8 cellular contexts compared by ENCODE assay signal in the genomic region with DNA sequence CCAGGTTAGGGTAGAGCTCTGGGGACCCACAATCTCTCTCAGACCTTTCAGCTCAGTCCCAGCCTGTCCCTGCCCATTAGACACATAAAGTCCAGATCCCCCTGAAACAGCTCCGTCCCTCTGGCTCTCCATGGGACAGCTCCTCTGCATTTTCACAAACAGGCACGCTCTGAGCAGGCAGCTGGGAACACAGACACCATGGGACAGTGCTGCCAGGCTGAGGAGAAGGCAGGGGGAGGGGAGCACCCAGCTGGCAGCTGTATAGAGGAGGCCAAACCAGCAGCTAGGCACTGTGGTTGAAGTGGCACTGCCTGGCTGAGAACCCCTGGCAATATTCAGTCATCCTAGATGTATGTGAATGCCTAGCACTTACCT. TPM values are rescaled to one million over a fixed set of nuclear protein-coding genes. Genes with fewer than 3 reads are reported as not detected.
A peak's percentile ranks its signal among the peaks of the same experiment; 100 is the strongest.
DNase-seq lines count a peak whose midpoint lies in the region; ATAC-seq, FAIRE-seq and TF ChIP-seq lines count a peak whose summit lies in the region.

No MANE protein-coding gene starts in this region.

- H3K4me3 ChIP-seq in thoracic aorta: peak overlapping the region; percentile 83

- no peak for DNase-seq in activated CD4-positive, alpha-beta T cell treated with anti-CD3 and anti-CD28 coated beads, Interleukin-2, amount 10 ng/mL, durations not matched to agents 24 days and 14 days
- DNase-seq in activated CD4-positive, alpha-beta T cell treated with anti-CD3 and anti-CD28 coated beads for 1 hour: no peak
- DNase-seq in left lobe of liver (ENCODE audit: low spot score) (no peak), thoracic aorta (ENCODE audit: low spot score) (no peak), HK-2 (ENCODE audit: unreplicated experiment) (no peak), H54 (ENCODE audit: insufficient read length, low spot score) (no peak), middle frontal gyrus (ENCODE audit: extremely low spot score, low spot score) (no peak)

- no peaks in the 10 kb centered on the region for H3K9me3 Mint-ChIP-seq in activated CD4-positive, alpha-beta T cell treated with anti-CD3 and anti-CD28 coated beads, Interleukin-2, amount 10 ng/mL, durations not matched to agents 24 days and 14 days
- no peaks in the 10 kb centered on the region for H3K9me3 Mint-ChIP-seq in activated naive CD8-positive, alpha-beta T cell (ENCODE audit: low read depth)

- ATAC-seq in left lobe of liver (peak; percentile 3), thoracic aorta (ENCODE audit: insufficient number of reproducible peaks, low FRiP score, low read depth) (no peak)

- H3K4me1 ChIP-seq in thoracic aorta (ENCODE audit: control insufficient read depth in 1 of 2, low read depth in 2 of 2): peaks cover 39 to 54% of the 10 kb centered on the region in 2 donors

- peak overlapping the region; percentile 85 for H3K4me3 Mint-ChIP-seq in activated CD4-positive, alpha-beta T cell treated with anti-CD3 and anti-CD28 coated beads, Interleukin-2, amount 10 ng/mL, durations not matched to agents 24 days and 14 days
- peak overlapping the region; percentile 90 for H3K4me3 Mint-ChIP-seq in activated naive CD8-positive, alpha-beta T cell

- H3K4me1 Mint-ChIP-seq in activated CD4-positive, alpha-beta T cell treated with anti-CD3 and anti-CD28 coated beads, Interleukin-2, amount 10 ng/mL, durations not matched to agents 24 days and 14 days: peaks cover 58% of the 10 kb centered on the region
- H3K4me1 Mint-ChIP-seq in activated naive CD8-positive, alpha-beta T cell (ENCODE audit: low read depth): peaks cover 68% of the 10 kb centered on the region

- peaks cover 30% of the 10 kb centered on the region for H3K36me3 Mint-ChIP-seq in activated CD4-positive, alpha-beta T cell treated with anti-CD3 and anti-CD28 coated beads, Interleukin-2, amount 10 ng/mL, durations not matched to agents 24 days and 14 days (ENCODE audit: low read depth)
- H3K36me3 Mint-ChIP-seq in activated naive CD8-positive, alpha-beta T cell: peaks cover 2% of the 10 kb centered on the region

- no peak for TF ChIP-seq POLR2A in H54 (IDR thresholded peaks at IDR 0.05; ENCODE audit: low read depth, low read length)

- no peak for TF ChIP-seq CTCF in thoracic aorta (IDR thresholded peaks at IDR 0.05)

- intact Hi-C loops in activated CD4-positive, alpha-beta T cell treated with anti-CD3 and anti-CD28 coated beads, Interleukin-2, amount 10 ng/mL, durations not matched to agents 24 days and 14 days (cut with micrococcal nuclease): loop anchor here (5.0 kb wide), 1 partner anchor 68 kb away; the partner anchor contains the start of gene EPHX1

- no peaks in the 10 kb centered on the region for H3K27me3 ChIP-seq in thoracic aorta (replicated peaks; ENCODE audit: insufficient read depth)

- H3K36me3 ChIP-seq in thoracic aorta: peaks cover 5% of the 10 kb centered on the region

- peak overlapping the region; percentile 64 for H3K27ac Mint-ChIP-seq in activated CD4-positive, alpha-beta T cell treated with anti-CD3 and anti-CD28 coated beads, Interleukin-2, amount 10 ng/mL, durations not matched to agents 24 days and 14 days
- peak overlapping the region; percentile 12 for H3K27ac Mint-ChIP-seq in activated naive CD8-positive, alpha-beta T cell

- H3K27ac ChIP-seq in thoracic aorta: peak overlapping the region; percentile 92 to 95

- no peak for FAIRE-seq in H54 (lab: Jason Lieb, UNC)

- peaks cover 8% of the 10 kb centered on the region for H3K27me3 Mint-ChIP-seq in activated CD4-positive, alpha-beta T cell treated with anti-CD3 and anti-CD28 coated beads, Interleukin-2, amount 10 ng/mL, durations not matched to agents 24 days and 14 days
- no peaks in the 10 kb centered on the region for H3K27me3 Mint-ChIP-seq in activated naive CD8-positive, alpha-beta T cell

- H3K9me3 ChIP-seq in thoracic aorta: no peaks in the 10 kb centered on the region

RNA-seq across cellular contexts. Expression of gene TMEM63A, which starts 2.0 kb away (rescaled TPM):
- 23.0 and 28.5 TPM in 2 replicates for total RNA-seq in activated CD4-positive, alpha-beta T cell treated with anti-CD3 and anti-CD28 coated beads, Interleukin-2, amount 10 ng/mL, durations not matched to agents 24 days and 14 days
- total RNA-seq in left lobe of liver (69.1 TPM), thoracic aorta (100 to 1,000 TPM in 1 of 2 donors, 10 to 100 TPM in 1; 75.1 to 105 TPM)

RNA-seq across cellular contexts. Expression of gene LEFTY1, which starts 8.7 kb away (rescaled TPM):
- not detected in 2 replicates for total RNA-seq in activated CD4-positive, alpha-beta T cell treated with anti-CD3 and anti-CD28 coated beads, Interleukin-2, amount 10 ng/mL, durations not matched to agents 24 days and 14 days
- 1.3 TPM for total RNA-seq in left lobe of liver
- not detected for total RNA-seq in thoracic aorta

RNA-seq across cellular contexts. Expression of gene PYCR2, which starts 43.9 kb away (rescaled TPM):
- 144 and 150 TPM in 2 replicates for total RNA-seq in activated CD4-positive, alpha-beta T cell treated with anti-CD3 and anti-CD28 coated beads, Interleukin-2, amount 10 ng/mL, durations not matched to agents 24 days and 14 days
- total RNA-seq in left lobe of liver (26.9 TPM), thoracic aorta (10 to 100 TPM; 46.6 to 50.2 TPM)
